29 cellular contexts compared by ENCODE assay signal in the genomic region with DNA sequence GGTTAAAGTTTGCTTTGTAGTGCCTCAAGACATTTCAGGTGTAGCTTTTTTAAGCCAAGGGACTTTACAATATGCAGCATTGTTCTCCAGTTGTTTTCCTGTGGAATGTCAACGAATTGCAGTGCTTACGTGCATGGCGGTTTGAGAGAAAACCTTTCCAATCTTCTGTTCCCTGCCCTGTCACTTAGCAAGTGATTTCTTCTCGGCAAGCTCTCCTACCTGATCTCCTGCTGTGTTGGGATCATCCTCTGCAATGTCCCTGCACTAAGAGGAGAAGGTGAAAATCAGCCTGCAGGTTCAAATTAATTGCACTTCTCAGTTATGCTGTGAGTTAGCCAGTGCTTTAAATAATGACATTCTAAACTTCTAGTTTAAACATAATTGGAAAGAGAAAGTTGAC.
"Had no signal": no experiment of that assay in that cellular context is flagged by ENCODE, and none has a peak within 500 bp of the region (broad histone marks: within the 10 kb centered on the region; RNA-seq: fewer than 3 reads in every experiment).

No MANE protein-coding gene starts in this region.

- H3K27me3 Mint-ChIP-seq: activated CD4-positive, alpha-beta memory T cell treated with anti-CD3 and anti-CD28 coated beads, Interleukin-2, amount 10 ng/mL, durations not matched to agents 7 days and 5 days; activated CD4-positive, alpha-beta T cell treated with anti-CD3 and anti-CD28 coated beads, Interleukin-2, amount 10 ng/mL, durations not matched to agents 7 days and 5 days; activated naive CD4-positive, alpha-beta T cell treated with anti-CD3 and anti-CD28 coated beads, Interleukin-2, amount 10 ng/mL, durations not matched to agents 7 days and 5 days; activated T-cell treated with anti-CD3 and anti-CD28 coated beads, Interleukin-2, amount 50 U/mL, for 24 hours; progenitor cell of endocrine pancreas; stimulated activated naive CD8-positive, alpha-beta T cell treated with anti-CD3 and anti-CD28 coated beads, Interleukin-15, Interleukin-2, amounts not matched to agents 100 ng/mL and 50 ng/mL, for 24 hours; type B pancreatic cell had no signal

- H3K4me3 Mint-ChIP-seq: activated CD4-positive, alpha-beta memory T cell treated with anti-CD3 and anti-CD28 coated beads, Interleukin-2, amount 10 ng/mL, durations not matched to agents 7 days and 5 days; activated CD4-positive, alpha-beta T cell treated with anti-CD3 and anti-CD28 coated beads, Interleukin-2, amount 10 ng/mL, durations not matched to agents 7 days and 5 days; activated naive CD4-positive, alpha-beta T cell treated with anti-CD3 and anti-CD28 coated beads, Interleukin-2, amount 10 ng/mL, durations not matched to agents 7 days and 5 days; activated T-cell treated with anti-CD3 and anti-CD28 coated beads, Interleukin-2, amount 50 U/mL, for 24 hours; nephron progenitor cell; stimulated activated effector memory CD8-positive, alpha-beta T cell treated with anti-CD3 and anti-CD28 coated beads, Interleukin-12 subunit alpha, Interleukin-12 subunit beta, amount 100 ng/mL, for 72 hours; stimulated activated naive CD8-positive, alpha-beta T cell treated with anti-CD3 and anti-CD28 coated beads, Interleukin-15, Interleukin-2, amounts not matched to agents 100 ng/mL and 50 ng/mL, for 24 hours; type B pancreatic cell had no signal

- H3K27ac ChIP-seq: brain microvascular endothelial cell, coronary artery, dorsolateral prefrontal cortex, gastroesophageal sphincter, hepatocyte, left lung, ovary, skin epidermis, thoracic aorta, uterus had no signal

- H3K27me3 ChIP-seq: brain microvascular endothelial cell, dorsolateral prefrontal cortex, gastroesophageal sphincter, hepatocyte, left lung, ovary, uterus had no signal

- H2AFZ ChIP-seq: hepatocyte had no signal

- DNase-seq: activated CD4-positive, alpha-beta memory T cell treated with anti-CD3 and anti-CD28 coated beads, Interleukin-2, amount 10 ng/mL, durations not matched to agents 7 days and 5 days; activated CD4-positive, alpha-beta T cell treated with anti-CD3 and anti-CD28 coated beads for 1 hour; activated CD4-positive, alpha-beta T cell treated with anti-CD3 and anti-CD28 coated beads, Interleukin-2, amount 10 ng/mL, durations not matched to agents 7 days and 5 days; activated CD8-positive, alpha-beta memory T cell treated with anti-CD3 and anti-CD28 coated beads, Interleukin-2, amount 50 U/mL, for 48 hours; activated gamma-delta T cell; activated naive CD4-positive, alpha-beta T cell treated with anti-CD3 and anti-CD28 coated beads, Interleukin-2, amount 10 ng/mL, durations not matched to agents 7 days and 5 days; activated T-cell treated with anti-CD3 and anti-CD28 coated beads, Interleukin-2, amount 50 U/mL, for 24 hours; amniotic stem cell; brain microvascular endothelial cell; dorsolateral prefrontal cortex; effector memory CD4-positive, alpha-beta T cell; kidney glomerular epithelial cell; left lung; nephron progenitor cell; ovary; stimulated activated CD4-positive, alpha-beta T cell treated with anti-CD3 and anti-CD28 coated beads, Interleukin-12 subunit alpha, Interleukin-12 subunit beta, amount 100 ng/mL, for 4 hours; stimulated activated CD4-positive, alpha-beta T cell treated with anti-CD3 and anti-CD28 coated beads, Interleukin-4, amount 100 ng/mL, for 24 hours; uterus had no signal

- ATAC-seq: gastroesophageal sphincter; left lung; sciatic nerve; stimulated activated effector memory CD8-positive, alpha-beta T cell treated with anti-CD3 and anti-CD28 coated beads, Interleukin-12 subunit alpha, Interleukin-12 subunit beta, amount 100 ng/mL, for 72 hours had no signal

- H3K27ac Mint-ChIP-seq: activated CD4-positive, alpha-beta memory T cell treated with anti-CD3 and anti-CD28 coated beads, Interleukin-2, amount 10 ng/mL, durations not matched to agents 7 days and 5 days; activated CD4-positive, alpha-beta T cell treated with anti-CD3 and anti-CD28 coated beads, Interleukin-2, amount 10 ng/mL, durations not matched to agents 7 days and 5 days; activated naive CD4-positive, alpha-beta T cell treated with anti-CD3 and anti-CD28 coated beads, Interleukin-2, amount 10 ng/mL, durations not matched to agents 7 days and 5 days; activated T-cell treated with anti-CD3 and anti-CD28 coated beads, Interleukin-2, amount 50 U/mL, for 24 hours; nephron progenitor cell; progenitor cell of endocrine pancreas; stimulated activated effector memory CD8-positive, alpha-beta T cell treated with anti-CD3 and anti-CD28 coated beads, Interleukin-12 subunit alpha, Interleukin-12 subunit beta, amount 100 ng/mL, for 72 hours; stimulated activated naive CD8-positive, alpha-beta T cell treated with anti-CD3 and anti-CD28 coated beads, Interleukin-15, Interleukin-2, amounts not matched to agents 100 ng/mL and 50 ng/mL, for 24 hours had no signal

- H3K4me1 Mint-ChIP-seq: activated CD4-positive, alpha-beta memory T cell treated with anti-CD3 and anti-CD28 coated beads, Interleukin-2, amount 10 ng/mL, durations not matched to agents 7 days and 5 days; activated CD4-positive, alpha-beta T cell treated with anti-CD3 and anti-CD28 coated beads, Interleukin-2, amount 10 ng/mL, durations not matched to agents 7 days and 5 days; activated naive CD4-positive, alpha-beta T cell treated with anti-CD3 and anti-CD28 coated beads, Interleukin-2, amount 10 ng/mL, durations not matched to agents 7 days and 5 days; stimulated activated effector memory CD8-positive, alpha-beta T cell treated with anti-CD3 and anti-CD28 coated beads, Interleukin-12 subunit alpha, Interleukin-12 subunit beta, amount 100 ng/mL, for 72 hours had no signal

- H3K9me3 Mint-ChIP-seq: activated CD4-positive, alpha-beta T cell treated with anti-CD3 and anti-CD28 coated beads, Interleukin-2, amount 10 ng/mL, durations not matched to agents 7 days and 5 days; activated naive CD4-positive, alpha-beta T cell treated with anti-CD3 and anti-CD28 coated beads, Interleukin-2, amount 10 ng/mL, durations not matched to agents 7 days and 5 days; stimulated activated naive CD8-positive, alpha-beta T cell treated with anti-CD3 and anti-CD28 coated beads, Interleukin-15, Interleukin-2, amounts not matched to agents 100 ng/mL and 50 ng/mL, for 24 hours; type B pancreatic cell had no signal

- H3K79me2 ChIP-seq: hepatocyte had no signal

- H3K4me3 ChIP-seq: coronary artery, dorsolateral prefrontal cortex, gastroesophageal sphincter, hepatocyte, left lung, lung, ovary, skin epidermis, thoracic aorta, uterus had no signal

- H3K4me2 ChIP-seq: hepatocyte had no signal

- H3K4me1 ChIP-seq: left lung, uterus had no signal

- H3K36me3 Mint-ChIP-seq: activated naive CD4-positive, alpha-beta T cell treated with anti-CD3 and anti-CD28 coated beads, Interleukin-2, amount 10 ng/mL, durations not matched to agents 7 days and 5 days; stimulated activated effector memory CD8-positive, alpha-beta T cell treated with anti-CD3 and anti-CD28 coated beads, Interleukin-12 subunit alpha, Interleukin-12 subunit beta, amount 100 ng/mL, for 72 hours; type B pancreatic cell had no signal

- H3K36me3 ChIP-seq: brain microvascular endothelial cell, gastroesophageal sphincter, left lung, ovary, thoracic aorta, uterus had no signal
